ENCODE assay signal across 1 cellular context in genomic region chr5:110751902-110752762, GRCh38.
A peak's percentile ranks its signal among the peaks of the same experiment; 100 is the strongest.
TF ChIP-seq lines count a peak whose summit lies in the region.

No MANE protein-coding gene starts in this region.

TF ChIP-seq in GM12878, 131 proteins besides CTCF, POLR2A, EP300 and RAD21 (continued from another document):
- TF ChIP-seq ZBTB40 (IDR thresholded peaks at IDR 0.05; ENCODE audit: borderline replicate concordance) (no peak; the same call in 1 of the 2 replicates), CEBPB (IDR thresholded peaks at IDR 0.05; ENCODE audit: borderline replicate concordance in 1 of 2, low read depth in 2 of 2, low read length in 2 of 2) (peak; percentile 26 to 50; a peak in 3 of 4 replicates), TCF7 (IDR thresholded peaks at IDR 0.05; ENCODE audit: borderline replicate concordance) (peak; percentile 52; the same call in 1 of the 2 replicates), MEF2B (IDR thresholded peaks at IDR 0.05; ENCODE audit: partially characterized antibody, poor library complexity, severe bottlenecking) (peak; percentile 73), NR2C1 (IDR thresholded peaks at IDR 0.05) (no peak), HCFC1 (IDR thresholded peaks at IDR 0.05; ENCODE audit: low read length) (no peak), KAT2A (conservative IDR thresholded peaks at IDR 0.05; ENCODE audit: control insufficient read depth, low read depth, low read length) (no peak), CHD4 (IDR thresholded peaks at IDR 0.05) (no peak)
